9 cellular contexts compared by ENCODE assay signal in the genomic region with DNA sequence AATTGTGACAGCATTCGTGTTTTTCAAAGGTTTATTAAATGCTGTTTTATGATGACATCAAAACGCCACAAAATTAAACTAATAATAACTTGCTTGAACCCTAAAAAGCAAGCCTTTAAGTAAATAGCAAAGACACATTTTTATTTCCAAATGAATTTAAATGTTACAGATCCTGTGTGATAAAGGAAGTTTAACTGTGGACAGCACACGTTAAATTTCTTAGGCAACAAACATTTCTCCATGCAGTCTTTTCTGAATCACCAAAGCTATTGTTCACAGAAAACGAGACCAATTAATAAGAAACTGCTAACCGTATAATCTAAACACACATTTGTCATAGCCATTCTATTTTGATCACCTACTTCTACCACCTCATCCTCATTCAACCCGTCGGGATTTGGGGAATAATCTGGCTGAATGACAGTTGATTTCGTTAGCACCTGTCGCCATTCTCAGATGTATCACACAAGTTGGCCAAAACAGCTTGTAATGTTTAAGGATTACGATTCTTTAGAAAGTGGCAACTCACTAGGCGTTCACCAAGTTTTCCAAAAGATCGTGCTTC. TPM values are rescaled to one million over a fixed set of nuclear protein-coding genes. Genes with fewer than 3 reads are reported as not detected.
DNase-seq lines count a peak whose midpoint lies in the region; FAIRE-seq and TF ChIP-seq lines count a peak whose summit lies in the region.
"Had no signal": no experiment of that assay in that cellular context is flagged by ENCODE, and none has a peak within 500 bp of the region (broad histone marks: within the 10 kb centered on the region; RNA-seq: fewer than 3 reads in every experiment).

No MANE protein-coding gene starts in this region.

- no peaks in the 10 kb centered on the region for H3K27me3 ChIP-seq in mucosa of stomach (ENCODE audit: control insufficient read depth, insufficient read depth, low read length)

- TF ChIP-seq CTCF in D721Med (IDR thresholded peaks at IDR 0.05; ENCODE audit: insufficient read depth, missing control alignments): no peak
- no peak for TF ChIP-seq CTCF in cardiac fibroblast (IDR thresholded peaks at IDR 0.05; ENCODE audit: low read depth, low read length)

- H3K36me3 ChIP-seq in mucosa of stomach (ENCODE audit: control insufficient read depth, insufficient read depth, low read length): no peaks in the 10 kb centered on the region

- no peaks in the 10 kb centered on the region for H3K9me3 ChIP-seq in mucosa of stomach (ENCODE audit: control insufficient read depth, low read length)

- H3K4me3 ChIP-seq in cardiac fibroblast (replicated peaks in 1 of 2; ENCODE audit: low read depth in 2 of 2, low read length in 2 of 2) (peak overlapping the region; percentile 76 to 86), mucosa of stomach (ENCODE audit: low read length) (peak overlapping the region; percentile 54)

- peaks cover 8% of the 10 kb centered on the region for H3K4me1 ChIP-seq in mucosa of stomach (ENCODE audit: control insufficient read depth, insufficient read depth, low read length)

- FAIRE-seq in D721Med (lab: Jason Lieb, UNC): peak; percentile 35
- FAIRE-seq: TTC549 had no signal

- H3K9ac ChIP-seq in mucosa of stomach (ENCODE audit: low read length): peak overlapping the region; percentile 76

- no peak for DNase-seq in D721Med (ENCODE audit: insufficient read length, low spot score)
- DNase-seq in LHCN-M2 (ENCODE audit: low read depth): peak; percentile 69
- no peak for DNase-seq in cardiac fibroblast (ENCODE audit: low read depth in 2 of 2)
- DNase-seq in MV-4-11 (lab: John Stamatoyannopoulos, UW): no peak
- no peak for DNase-seq in superior temporal gyrus (ENCODE audit: extremely low spot score)
- no peak for DNase-seq in NCI-H1048 (lab: John Stamatoyannopoulos, UW)
- DNase-seq in activated gamma-delta T cell treated with Interleukin-2 at 50 U/mL for 16 hours: no peak

RNA-seq across cellular contexts. Expression of gene EZH2, which starts 1.3 kb away (rescaled TPM):
- total RNA-seq in LHCN-M2 (2014; rRNA removed): 44.9 and 52.9 TPM in 2 replicates
- 17.1 TPM for polyA plus RNA-seq in LHCN-M2 (2012)
